15 cellular contexts compared by ENCODE assay signal in the genomic region with DNA sequence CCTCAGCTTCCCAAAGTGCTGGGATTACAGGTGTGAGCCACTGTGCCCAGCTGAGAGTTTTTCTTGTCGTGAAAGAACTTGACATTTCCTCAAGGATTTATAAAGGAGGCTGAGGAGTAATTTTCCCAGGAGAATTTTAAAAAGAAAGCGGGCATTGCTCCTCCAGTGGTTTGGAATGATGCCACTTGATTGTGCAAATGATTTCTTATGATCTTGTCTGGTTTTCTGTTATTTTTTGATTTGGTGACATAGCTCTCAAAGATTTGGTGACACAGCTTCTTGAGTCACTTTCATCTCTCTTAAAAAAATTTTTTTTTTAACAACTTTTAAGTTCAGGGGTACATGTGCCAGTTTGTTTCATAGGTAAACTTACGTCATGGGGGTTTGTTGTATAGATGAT. TPM values are rescaled to one million over a fixed set of nuclear protein-coding genes. Genes with fewer than 3 reads are reported as not detected.
DNase-seq lines count a peak whose midpoint lies in the region; ATAC-seq and TF ChIP-seq lines count a peak whose summit lies in the region.
"Had no signal": no experiment of that assay in that cellular context is flagged by ENCODE, and none has a peak within 500 bp of the region (broad histone marks: within the 10 kb centered on the region; RNA-seq: fewer than 3 reads in every experiment).

No MANE protein-coding gene starts in this region.

- H3K18ac ChIP-seq in IMR-90 (ENCODE audit: low read depth, low read length) = no peak overlapping the region

- H4K91ac ChIP-seq in IMR-90 (ENCODE audit: insufficient read depth, low read depth, low read length) = no peak overlapping the region

- no TSS peak for BruUV-seq in IMR-90 (replicated peaks; lab: Mats Ljungman, UMichigan)

- peaks cover 4% of the 10 kb centered on the region; the same call in 1 of the 2 replicates for H3K4me1 ChIP-seq in IMR-90 (ENCODE audit: control insufficient read depth, insufficient read depth, low read length)
- H3K4me1 ChIP-seq in ascending aorta = peaks cover 0 to 19% of the 10 kb centered on the region in 2 donors
- H3K4me1 ChIP-seq in heart right ventricle = peaks cover 5 to 45% (median 30%) of the 10 kb centered on the region in 9 donors

- H3K4me1 Mint-ChIP-seq in naive thymus-derived CD8-positive, alpha-beta T cell = peaks cover 12 to 53% (median 51%) of the 10 kb centered on the region in 4 donors

- H3K9ac ChIP-seq in IMR-90 (ENCODE audit: low read depth, low read length) = no peak overlapping the region

- H2BK5ac ChIP-seq in IMR-90 (ENCODE audit: low read depth, low read length, poor library complexity, severe bottlenecking) = no peak overlapping the region

- H4K5ac ChIP-seq in IMR-90 (ENCODE audit: low read depth, low read length) = no peak overlapping the region

- peaks cover 6% of the 10 kb centered on the region; the same call in 1 of the 2 replicates for H3K9me1 ChIP-seq in IMR-90 (ENCODE audit: insufficient read depth, low read length)

- no peak overlapping the region for H3K4ac ChIP-seq in IMR-90 (ENCODE audit: low read depth, low read length)

- H2AFZ ChIP-seq in IMR-90 (replicated peaks; ENCODE audit: low read length, poor library complexity) = no peak overlapping the region

- no peak overlapping the region for H3K23ac ChIP-seq in IMR-90 (ENCODE audit: low read depth, low read length)

- H3K4me3 ChIP-seq in IMR-90 (ENCODE audit: insufficient read depth, low read depth, low read length) (no peak overlapping the region), ascending aorta (no peak overlapping the region), heart right ventricle (no peak overlapping the region)

- TF ChIP-seq POLR2A in IMR-90 (IDR thresholded peaks at IDR 0.05; ENCODE audit: low read depth, low read length) = no peak

- ATAC-seq in IMR-90 (ENCODE audit: low read depth) (no peak), HG03460 (IDR thresholded peaks at IDR 0.05; ENCODE audit: unreplicated experiment) (no peak), heart right ventricle (no peak), GM21825 (IDR thresholded peaks at IDR 0.05; ENCODE audit: unreplicated experiment) (no peak)
- ATAC-seq in naive thymus-derived CD8-positive, alpha-beta T cell = no peak
- ATAC-seq: sciatic nerve had no signal

- peak overlapping the region in 9 of 10 donors; percentile 28 to 94 (median 85) for H3K27ac Mint-ChIP-seq in naive thymus-derived CD8-positive, alpha-beta T cell

- TF ChIP-seq CTCF in IMR-90 (conservative IDR thresholded peaks at IDR 0.05; ENCODE audit: low read depth, low read length) (no peak), ascending aorta (IDR thresholded peaks at IDR 0.05) (no peak), heart right ventricle (IDR thresholded peaks at IDR 0.05) (no peak)

- H3K9me3 ChIP-seq in IMR-90 (ENCODE audit: control insufficient read depth, insufficient read depth, low read length) (no peaks in the 10 kb centered on the region), ascending aorta (no peaks in the 10 kb centered on the region), heart right ventricle (no peaks in the 10 kb centered on the region)

- H2BK20ac ChIP-seq in IMR-90 (ENCODE audit: low read depth, low read length) = no peak overlapping the region

- intact Hi-C loops in IMR-90 (cut with micrococcal nuclease) = no loop called here
- intact Hi-C loops in ascending aorta (cut with DNase I) = no loop called here
- intact Hi-C loops in heart right ventricle (cut with DNase I) = loop anchor here in 1 of 10 donors (10.0 kb wide), 1 partner anchor 370 kb away; no protein-coding TSS in a partner anchor

- dilution Hi-C loops in IMR-90 (cut with HindIII; ENCODE audit: low sequenced_read_pairs, unreplicated experiment) = no loop called here

- WGBS in IMR-90 (ENCODE audit: extremely low coverage in 2 of 2, insufficient read length in 1 of 2), 2 experiments = no CpG with 5 or more reads among the region's 3 CpGs
- WGBS in heart right ventricle, 2 donors = 64 to 70% methylated on average over 3 of the region's 3 CpGs

- POLR2A ChIA-PET in IMR-90 (lab: Charles Lee; ENCODE audit: unreplicated experiment) = no interaction called here
- POLR2A ChIA-PET in naive thymus-derived CD8-positive, alpha-beta T cell (lab: Charles Lee) = interaction anchor here (1.0 to 4.1 kb wide), 2 partner anchors 25 to 248 kb away, joined by 3 to 24 read pairs; partner anchors contain the start of gene NFKBIZ

- H3K27me3 ChIP-seq in IMR-90 (ENCODE audit: control insufficient read depth, insufficient read depth, low read length) = no peaks in the 10 kb centered on the region
- no peaks in the 10 kb centered on the region for H3K27me3 ChIP-seq in ascending aorta
- H3K27me3 ChIP-seq in heart right ventricle = no peaks in the 10 kb centered on the region

- no peak overlapping the region for H2AK5ac ChIP-seq in IMR-90 (ENCODE audit: low read depth, low read length)

- no peaks in the 10 kb centered on the region for H3K9me3 Mint-ChIP-seq in naive thymus-derived CD8-positive, alpha-beta T cell

- H3K4me2 ChIP-seq in IMR-90 (ENCODE audit: low read depth, low read length) = no peak overlapping the region

- H3K36me3 Mint-ChIP-seq in naive thymus-derived CD8-positive, alpha-beta T cell = peaks cover 0 to 31% (median 25%) of the 10 kb centered on the region in 3 donors

- H2AK9ac ChIP-seq in IMR-90 (replicated peaks; ENCODE audit: low read depth, low read length, poor library complexity) = no peak overlapping the region

- H3K4me3 Mint-ChIP-seq in naive thymus-derived CD8-positive, alpha-beta T cell = no peak overlapping the region

- H3K56ac ChIP-seq in IMR-90 (ENCODE audit: extremely low read depth, insufficient read depth, low read length) = no peak overlapping the region

- H3K36me3 ChIP-seq in IMR-90 (ENCODE audit: control insufficient read depth, insufficient read depth, low read length) = peaks cover 6% of the 10 kb centered on the region
- H3K36me3 ChIP-seq in ascending aorta = peaks cover 10 to 11% of the 10 kb centered on the region in 2 donors
- peaks cover 0 to 36% (median 15%) of the 10 kb centered on the region in 9 donors for H3K36me3 ChIP-seq in heart right ventricle

- H3K14ac ChIP-seq in IMR-90 (replicated peaks; ENCODE audit: low read depth, low read length) = no peak overlapping the region

- in situ Hi-C loops in IMR-90 (cut with MboI; ENCODE audit: low sequenced_read_pairs) = no loop called here

- peaks cover 5 to 25% of the 10 kb centered on the region in 2 experiments; a peak in 2 of 4 replicates for H3K79me1 ChIP-seq in IMR-90 (ENCODE audit: low read depth in 1 of 2, low read length in 2 of 2)

- no peak for TF ChIP-seq RAD21 in IMR-90 (IDR thresholded peaks at IDR 0.05; ENCODE audit: low read length)

- no peak overlapping the region for H3K27ac ChIP-seq in IMR-90 (ENCODE audit: insufficient read depth, low read length)
- H3K27ac ChIP-seq in ascending aorta = peak overlapping the region; percentile 19 to 36
- H3K27ac ChIP-seq in heart right ventricle = no peak overlapping the region

- no peaks in the 10 kb centered on the region for H4K20me1 ChIP-seq in IMR-90 (ENCODE audit: insufficient read depth, low read length)

- no peak overlapping the region for H4K8ac ChIP-seq in IMR-90 (ENCODE audit: low read depth in 2 of 2, low read length in 2 of 2)

- no peak overlapping the region for H2BK120ac ChIP-seq in IMR-90 (ENCODE audit: low read depth, low read length)

- DNase-seq in AG20443 (ENCODE audit: low spot score) (peak; percentile 21), IMR-90 (no peak), ascending aorta (ENCODE audit: low spot score in 2 of 2) (no peak), heart right ventricle (no peak), NCI-H1417 treated with DMSO at 0.1 percent for 48 hours (lab: John Stamatoyannopoulos, UW) (no peak)
- DNase-seq in naive thymus-derived CD8-positive, alpha-beta T cell = peak in 2 of 10 donors; percentile 23 to 26
- DNase-seq: activated CD4-positive, alpha-beta T cell treated with anti-CD3 and anti-CD28 coated beads for 4 hours; activated T-cell treated with anti-CD3 and anti-CD28 coated beads, Interleukin-2, amount 50 U/mL, for 1 hour; aorta; HCEC 1CT; NCI-H774; stimulated activated CD4-positive, alpha-beta T cell treated with anti-CD3 and anti-CD28 coated beads, Interleukin-4, amount 100 ng/mL, for 4 hours had no signal

- no peaks in the 10 kb centered on the region for H3K27me3 Mint-ChIP-seq in naive thymus-derived CD8-positive, alpha-beta T cell

- H2BK15ac ChIP-seq in IMR-90 (ENCODE audit: low read depth, low read length) = no peak overlapping the region

- CTCF ChIA-PET in IMR-90 (lab: Yijun Ruan, JAX) = no interaction called here

TF ChIP-seq in IMR-90, 13 proteins besides CTCF, POLR2A, EP300 and RAD21:
- TF ChIP-seq CEBPB (IDR thresholded peaks at IDR 0.05; ENCODE audit: low read depth, low read length) = peak; percentile 34; the same call in 1 of the 2 replicates
- TF ChIP-seq SMC3 (IDR thresholded peaks at IDR 0.05; ENCODE audit: low read depth, low read length) = no peak

RNA-seq across cellular contexts. Expression of gene NFKBIZ, which starts 24.6 kb away (rescaled TPM):
- total RNA-seq in IMR-90 (2012; rRNA removed) (35.0 and 43.0 TPM in 2 replicates), ascending aorta (349 TPM), heart right ventricle (10 to 100 TPM in 9 of 10 donors, 1 to 10 TPM in 1; 7.7 to 26.2 (median 12.8) TPM)
- polyA plus RNA-seq in IMR-90 (2012; rRNA removed) (40.9 and 56.2 TPM in 2 replicates), heart right ventricle (10 to 100 TPM in 1 of 2 donors, 1 to 10 TPM in 1; 5.4 to 10.5 TPM)
- 42.6 and 52.3 TPM in 2 replicates for polyA plus RNA-seq in IMR-90 (2012; cell fraction: cytosol; rRNA removed)
- 482 and 691 TPM in 2 replicates for polyA plus RNA-seq in IMR-90 (2012; cell fraction: nucleus; rRNA removed; ENCODE audit: low replicate concordance)
- total RNA-seq in naive thymus-derived CD8-positive, alpha-beta T cell = 100 to 1,000 TPM; 148 to 151 TPM
- 10 to 100 TPM in 2 of 3 donors, 1 to 10 TPM in 1; 9.3 to 23.6 (median 20.2) TPM for polyA plus RNA-seq in naive thymus-derived CD8-positive, alpha-beta T cell

RNA-seq across cellular contexts. Expression of gene NXPE3, which starts 45.7 kb away (rescaled TPM):
- total RNA-seq in IMR-90 (2012; rRNA removed) (23.1 and 23.8 TPM in 2 replicates), ascending aorta (25.8 TPM), heart right ventricle (10 to 100 TPM; 30.2 to 50.3 (median 35.7) TPM)
- polyA plus RNA-seq in IMR-90 (2012; rRNA removed) (18.5 and 20.0 TPM in 2 replicates), heart right ventricle (10 to 100 TPM in 1 of 2 donors, 1 to 10 TPM in 1; 7.6 to 11.7 TPM)
- polyA plus RNA-seq in IMR-90 (2012; cell fraction: cytosol; rRNA removed) = 11.3 and 12.6 TPM in 2 replicates
- 9.4 and 12.0 TPM in 2 replicates for polyA plus RNA-seq in IMR-90 (2012; cell fraction: nucleus; rRNA removed; ENCODE audit: low replicate concordance)
- 10 to 100 TPM; 38.3 to 40.0 TPM for total RNA-seq in naive thymus-derived CD8-positive, alpha-beta T cell
- 10 to 100 TPM; 32.5 to 61.0 (median 50.2) TPM for polyA plus RNA-seq in naive thymus-derived CD8-positive, alpha-beta T cell

Comparison
In these comparisons a context has a peak if more than half of its experiments do, and no peak if none do; other contexts are left out.
1. H3K27ac ChIP-seq: peak in ascending aorta (2 of 2); none in IMR-90 (single experiment) and heart right ventricle (0 of 10).